In genomic region chr2:68762665-68763064, GRCh38 we compare ENCODE assay signal across 10 cellular contexts. TPM values are rescaled to one million over a fixed set of nuclear protein-coding genes. Genes with fewer than 3 reads are reported as not detected.
DNase-seq lines count a peak whose midpoint lies in the region; ATAC-seq and TF ChIP-seq lines count a peak whose summit lies in the region.
"Had no signal": no experiment of that assay in that cellular context is flagged by ENCODE, and none has a peak within 500 bp of the region (broad histone marks: within the 10 kb centered on the region; RNA-seq: fewer than 3 reads in every experiment).

No MANE protein-coding gene starts in this region.

- DNase-seq in DMS114 treated with DMSO at 0.1 percent for 48 hours (lab: John Stamatoyannopoulos, UW; ENCODE audit: unreplicated experiment) = no peak
- DNase-seq in RPMI8226 = no peak
- DNase-seq in NCI-H345 treated with DMSO at 0.1 percent for 48 hours (lab: John Stamatoyannopoulos, UW; ENCODE audit: unreplicated experiment) = no peak
- DNase-seq in cerebellum (ENCODE audit: low spot score) = no peak
- DNase-seq: stimulated activated CD4-positive, alpha-beta T cell treated with anti-CD3 and anti-CD28 coated beads, Interleukin-1b, Interleukin-23, amount 100 ng/mL, for 48 hours had no signal

- no peak for TF ChIP-seq CTCF in neutrophil (IDR thresholded peaks at IDR 0.05)

- H3K27ac Mint-ChIP-seq in activated T-helper 17 cell treated with anti-CD3 and anti-CD28 coated beads, Interleukin-2, amount 50 U/mL, for 72 hours = peak overlapping the region; percentile 37

- H3K9me3 Mint-ChIP-seq in activated T-helper 17 cell treated with anti-CD3 and anti-CD28 coated beads, Interleukin-2, amount 50 U/mL, for 72 hours = no peaks in the 10 kb centered on the region

- peak overlapping the region in 1 of 2 experiments; percentile 8 for H3K4me3 ChIP-seq in neutrophil (ENCODE audit: low read depth in 1 of 2, low read length in 1 of 2)

- H3K4me3 Mint-ChIP-seq in activated T-helper 17 cell treated with anti-CD3 and anti-CD28 coated beads, Interleukin-2, amount 50 U/mL, for 72 hours = peak overlapping the region; percentile 88

- H3K36me3 Mint-ChIP-seq in activated T-helper 17 cell treated with anti-CD3 and anti-CD28 coated beads, Interleukin-2, amount 50 U/mL, for 72 hours (ENCODE audit: low read depth) = peaks cover 34% of the 10 kb centered on the region

- no peaks in the 10 kb centered on the region for H3K9me3 ChIP-seq in neutrophil

- no peaks in the 10 kb centered on the region for H3K27me3 ChIP-seq in neutrophil

- peaks cover 71 to 73% of the 10 kb centered on the region in 2 experiments for H3K4me1 ChIP-seq in neutrophil (ENCODE audit: control insufficient read depth in 1 of 2, insufficient read depth in 1 of 2, low read depth in 1 of 2, low read length in 1 of 2)

- H3K4me1 Mint-ChIP-seq in activated T-helper 17 cell treated with anti-CD3 and anti-CD28 coated beads, Interleukin-2, amount 50 U/mL, for 72 hours = peaks cover 69% of the 10 kb centered on the region

- H3K27me3 Mint-ChIP-seq in activated T-helper 17 cell treated with anti-CD3 and anti-CD28 coated beads, Interleukin-2, amount 50 U/mL, for 72 hours = no peaks in the 10 kb centered on the region

- peak overlapping the region; percentile 99 for H3K27ac ChIP-seq in neutrophil

- H3K36me3 ChIP-seq in neutrophil = no peaks in the 10 kb centered on the region

- peak; percentile 51 for ATAC-seq in GM18868 (IDR thresholded peaks at IDR 0.05; ENCODE audit: unreplicated experiment)
- ATAC-seq in HG03066 (IDR thresholded peaks at IDR 0.05; ENCODE audit: low read depth, unreplicated experiment) = peak; percentile 43
- peak; percentile 54 for ATAC-seq in activated T-helper 17 cell treated with anti-CD3 and anti-CD28 coated beads, Interleukin-2, amount 50 U/mL, for 72 hours (replicated peaks)
- ATAC-seq: HCT116 had no signal

RNA-seq across cellular contexts. Expression of gene ARHGAP25, which starts 28.1 kb away (rescaled TPM):
- 10 to 100 TPM; 54.0 to 95.9 TPM for total RNA-seq in activated T-helper 17 cell treated with anti-CD3 and anti-CD28 coated beads, Interleukin-2, amount 50 U/mL, for 72 hours
- total RNA-seq in cerebellum = 0.82 TPM

Comparison
In these comparisons a context has a peak if more than half of its experiments do, and no peak if none do; other contexts are left out.
1. RNA of gene ARHGAP25, which starts 28.1 kb away (total RNA-seq): 54.0 to 95.9 TPM in activated T-helper 17 cell treated with anti-CD3 and anti-CD28 coated beads, Interleukin-2, amount 50 U/mL, for 72 hours; 0.82 TPM in cerebellum (single experiment); every median in the first group is over 10 times any median in the second.
2. Peak in every context shown above with its lines, with median percentiles within 50 percentile points of each other: ATAC-seq.